ENCODE assay signal across 27 cellular contexts in genomic region chr1:95339377-95339776, GRCh38.
"Had no signal": no experiment of that assay in that cellular context is flagged by ENCODE, and none has a peak within 500 bp of the region (broad histone marks: within the 10 kb centered on the region; RNA-seq: fewer than 3 reads in every experiment).

No MANE protein-coding gene starts in this region.

- DNase-seq: activated B cell treated with CpG ODN at 0.5 μM for 24 hours; activated CD4-positive, alpha-beta T cell treated with anti-CD3 and anti-CD28 coated beads for 48 hours; activated CD4-positive, alpha-beta T cell treated with anti-CD3 and anti-CD28 coated beads, Interleukin-2, amount 50 U/mL, for 1 hour; activated CD4-positive, alpha-beta T cell treated with anti-CD3 and anti-CD28 coated beads, Interleukin-2, amount 50 U/mL, for 48 hours; activated CD8-positive, alpha-beta memory T cell treated with anti-CD3 and anti-CD28 coated beads for 24 hours; activated CD8-positive, alpha-beta T cell treated with anti-CD3 and anti-CD28 coated beads for 36 hours; activated effector memory CD4-positive, alpha-beta T cell treated with Interleukin-2 at 50 U/mL for 16 hours; activated gamma-delta T cell treated with Interleukin-2 at 50 U/mL for 16 hours; activated naive CD4-positive, alpha-beta T cell treated with anti-CD3 and anti-CD28 coated beads, Interleukin-2, amount 50 U/mL, for 16 hours; activated naive CD4-positive, alpha-beta T cell treated with Interleukin-2 at 50 U/mL for 16 hours; activated T-cell treated with anti-CD3 and anti-CD28 coated beads, Interleukin-2, amount 50 U/mL, for 4 hours; amniotic stem cell; brain microvascular endothelial cell; central memory CD4-positive, alpha-beta T cell; cerebellar nuclear complex; colonic mucosa; effector memory CD4-positive, alpha-beta T cell; endodermal cell; gastrocnemius medialis; SW 1271; T-cell; T-helper 9 cell; WERI-Rb-1 had no signal

- H3K27ac ChIP-seq: brain microvascular endothelial cell, colonic mucosa, foreskin keratinocyte, gastrocnemius medialis, WERI-Rb-1 had no signal

- H3K4me1 ChIP-seq: colonic mucosa, foreskin keratinocyte had no signal

- H3K4me3 ChIP-seq: colonic mucosa, gastrocnemius medialis had no signal

- ATAC-seq: activated CD4-positive, CD25-positive, alpha-beta regulatory T cell treated with anti-CD3 and anti-CD28 coated beads, Interleukin-2, amount 50 U/mL, for 24 hours; activated CD8-positive, alpha-beta T cell treated with anti-CD3 and anti-CD28 coated beads for 36 hours; activated T-cell treated with anti-CD3 and anti-CD28 coated beads, Interleukin-2, amount 50 U/mL, for 4 hours; activated T-helper 17 cell treated with anti-CD3 and anti-CD28 coated beads, Interleukin-2, amount 50 U/mL, for 72 hours; esophagus mucosa; foreskin keratinocyte; T-cell had no signal

- H3K9me3 ChIP-seq: colonic mucosa, gastrocnemius medialis had no signal

- H3K36me3 ChIP-seq: brain microvascular endothelial cell, colonic mucosa, gastrocnemius medialis, WERI-Rb-1 had no signal

- H3K27me3 ChIP-seq: brain microvascular endothelial cell, colonic mucosa, foreskin keratinocyte, gastrocnemius medialis had no signal
